ENCODE assay signal across 29 cellular contexts in the genomic region with DNA sequence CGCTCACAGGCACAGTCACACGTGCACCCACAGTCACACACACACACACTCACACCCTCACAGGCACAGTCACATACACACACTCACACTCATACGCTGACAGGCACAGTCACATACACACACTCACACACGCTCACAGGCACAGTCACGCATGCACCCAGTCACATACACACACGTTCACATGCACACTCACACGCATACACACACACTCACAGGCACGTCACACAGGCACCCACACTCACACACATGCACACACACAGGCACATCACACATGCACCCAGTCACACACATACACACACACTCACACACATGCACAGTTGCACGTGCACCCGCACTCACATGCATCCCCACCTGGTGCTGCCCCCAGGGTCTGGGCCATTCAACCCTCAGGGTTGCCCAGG. TPM values are rescaled to one million over a fixed set of nuclear protein-coding genes. Genes with fewer than 3 reads are reported as not detected.
DNase-seq lines count a peak whose midpoint lies in the region; ATAC-seq and TF ChIP-seq lines count a peak whose summit lies in the region.
"Had no signal": no experiment of that assay in that cellular context is flagged by ENCODE, and none has a peak within 500 bp of the region (broad histone marks: within the 10 kb centered on the region; RNA-seq: fewer than 3 reads in every experiment).

No MANE protein-coding gene starts in this region.

- peak in 2 of 3 donors; percentile 1 to 26 for DNase-seq in right cardiac atrium
- no peak for DNase-seq in right atrium auricular region (ENCODE audit: low spot score)
- DNase-seq in activated naive CD8-positive, alpha-beta T cell treated with anti-CD3 and anti-CD28 coated beads, Interleukin-2, amount 50 U/mL, for 24 hours, result no peak
- DNase-seq in neural crest cell (ENCODE audit: low read depth, low spot score), result no peak
- no peak for DNase-seq in NOMO-1 treated with DMSO at 0.1 percent for 48 hours (lab: John Stamatoyannopoulos, UW; ENCODE audit: unreplicated experiment)
- DNase-seq: ACHN; activated B cell treated with CpG ODN at 0.5 μM for 24 hours; activated CD4-positive, alpha-beta memory T cell treated with anti-CD3 and anti-CD28 coated beads, Interleukin-2, amount 10 ng/mL, durations not matched to agents 7 days and 5 days; activated effector memory CD4-positive, alpha-beta T cell treated with anti-CD3 and anti-CD28 coated beads, Interleukin-2, amount 50 U/mL, for 16 hours; colonic mucosa; effector memory CD8-positive, alpha-beta T cell; foreskin melanocyte; hippocampal formation; immature natural killer cell; NCI-H2081; NCI-H446 treated with DMSO at 0.1 percent for 48 hours; SHP77; T1000; upper lobe of left lung had no signal

- H3K9me3 ChIP-seq in right cardiac atrium (ENCODE audit: control insufficient read depth, low read length), result peaks cover 3% of the 10 kb centered on the region
- peaks cover 0 to 23% of the 10 kb centered on the region in 2 donors for H3K9me3 ChIP-seq in right atrium auricular region
- H3K9me3 ChIP-seq: colonic mucosa had no signal

- peaks cover 8% of the 10 kb centered on the region for H3K27me3 Mint-ChIP-seq in activated naive CD8-positive, alpha-beta T cell treated with anti-CD3 and anti-CD28 coated beads, Interleukin-2, amount 50 U/mL, for 24 hours
- H3K27me3 Mint-ChIP-seq in neural crest cell (ENCODE audit: low read depth), result peaks cover 50% of the 10 kb centered on the region
- H3K27me3 Mint-ChIP-seq: effector memory CD8-positive, alpha-beta T cell had no signal

- no peak overlapping the region for H3K4me3 Mint-ChIP-seq in activated naive CD8-positive, alpha-beta T cell treated with anti-CD3 and anti-CD28 coated beads, Interleukin-2, amount 50 U/mL, for 24 hours
- H3K4me3 Mint-ChIP-seq in neural crest cell, result no peak overlapping the region
- H3K4me3 Mint-ChIP-seq: activated B cell treated with CpG ODN at 0.5 μM for 24 hours; activated CD4-positive, alpha-beta memory T cell treated with anti-CD3 and anti-CD28 coated beads, Interleukin-2, amount 10 ng/mL, durations not matched to agents 7 days and 5 days; IgD-negative memory B cell; mesothelial cell of epicardium; naive thymus-derived CD8-positive, alpha-beta T cell had no signal

- H3K27me3 ChIP-seq in right cardiac atrium (ENCODE audit: control insufficient read depth, insufficient read depth) (no peaks in the 10 kb centered on the region), right atrium auricular region (no peaks in the 10 kb centered on the region)
- H3K27me3 ChIP-seq: BLaER1 treated with 17β-estradiol and CSF1 and Interleukin-3, amounts not matched to agents 10 nM and 100 nM; colonic mucosa; upper lobe of left lung had no signal

- WGBS in right cardiac atrium, result 87% methylated on average over 10 of the region's 10 CpGs

- peak in 1 of 2 donors; percentile 11 for ATAC-seq in right cardiac atrium
- ATAC-seq in activated naive CD8-positive, alpha-beta T cell treated with anti-CD3 and anti-CD28 coated beads, Interleukin-2, amount 50 U/mL, for 24 hours, result no peak
- no peak for ATAC-seq in HG02763 (IDR thresholded peaks at IDR 0.05; ENCODE audit: unreplicated experiment)
- ATAC-seq in HG03521 (IDR thresholded peaks at IDR 0.05; ENCODE audit: unreplicated experiment), result no peak
- ATAC-seq: effector memory CD8-positive, alpha-beta T cell; HCT116; left lung; naive thymus-derived CD8-positive, alpha-beta T cell had no signal

- H3K27ac ChIP-seq in right cardiac atrium (ENCODE audit: low read length), result no peak overlapping the region
- H3K27ac ChIP-seq in right atrium auricular region, result no peak overlapping the region
- H3K27ac ChIP-seq: BLaER1 treated with 17β-estradiol and CSF1 and Interleukin-3, amounts not matched to agents 10 nM and 100 nM; colonic mucosa; esophagus muscularis mucosa; left lung; upper lobe of left lung had no signal

- no peaks in the 10 kb centered on the region for H3K36me3 ChIP-seq in right atrium auricular region
- H3K36me3 ChIP-seq: BLaER1 treated with 17β-estradiol and CSF1 and Interleukin-3, amounts not matched to agents 10 nM and 100 nM; colonic mucosa; esophagus muscularis mucosa; left lung; upper lobe of left lung had no signal

- TF ChIP-seq CTCF in right atrium auricular region (IDR thresholded peaks at IDR 0.05) (no peak), neural crest cell (conservative IDR thresholded peaks at IDR 0.05) (no peak)

- intact Hi-C loops in right cardiac atrium (cut with DNase I), result no loop called here

- H3K4me3 ChIP-seq in right cardiac atrium (ENCODE audit: low read length) (no peak overlapping the region), right atrium auricular region (no peak overlapping the region)
- H3K4me3 ChIP-seq: BLaER1 treated with 17β-estradiol and CSF1 and Interleukin-3, amounts not matched to agents 10 nM and 100 nM; colonic mucosa; esophagus muscularis mucosa; left lung; upper lobe of left lung had no signal

- peaks cover 31% of the 10 kb centered on the region for H3K4me1 Mint-ChIP-seq in activated naive CD8-positive, alpha-beta T cell treated with anti-CD3 and anti-CD28 coated beads, Interleukin-2, amount 50 U/mL, for 24 hours
- no peaks in the 10 kb centered on the region for H3K4me1 Mint-ChIP-seq in neural crest cell
- H3K4me1 Mint-ChIP-seq: mesothelial cell of epicardium had no signal

- peaks cover 21% of the 10 kb centered on the region for H3K9me3 Mint-ChIP-seq in activated naive CD8-positive, alpha-beta T cell treated with anti-CD3 and anti-CD28 coated beads, Interleukin-2, amount 50 U/mL, for 24 hours
- peaks cover 8% of the 10 kb centered on the region for H3K9me3 Mint-ChIP-seq in neural crest cell

- H3K27ac Mint-ChIP-seq in activated naive CD8-positive, alpha-beta T cell treated with anti-CD3 and anti-CD28 coated beads, Interleukin-2, amount 50 U/mL, for 24 hours, result peak overlapping the region; percentile 8
- H3K27ac Mint-ChIP-seq in neural crest cell (ENCODE audit: unreplicated experiment), result peak overlapping the region; percentile 6
- H3K27ac Mint-ChIP-seq: activated B cell treated with CpG ODN at 0.5 μM for 24 hours; activated CD4-positive, alpha-beta memory T cell treated with anti-CD3 and anti-CD28 coated beads, Interleukin-2, amount 10 ng/mL, durations not matched to agents 7 days and 5 days; effector memory CD8-positive, alpha-beta T cell; mesothelial cell of epicardium had no signal

- peaks cover 4% of the 10 kb centered on the region for H3K36me3 Mint-ChIP-seq in activated naive CD8-positive, alpha-beta T cell treated with anti-CD3 and anti-CD28 coated beads, Interleukin-2, amount 50 U/mL, for 24 hours (ENCODE audit: low read depth)
- no peaks in the 10 kb centered on the region for H3K36me3 Mint-ChIP-seq in neural crest cell (ENCODE audit: low read depth)
- H3K36me3 Mint-ChIP-seq: mesothelial cell of epicardium had no signal

- H3K4me1 ChIP-seq in right cardiac atrium (ENCODE audit: control insufficient read depth, insufficient read depth, low read length) (no peaks in the 10 kb centered on the region), right atrium auricular region (no peaks in the 10 kb centered on the region)
- H3K4me1 ChIP-seq: colonic mucosa, esophagus muscularis mucosa, left lung, upper lobe of left lung had no signal

RNA-seq across cellular contexts. Expression of gene CBFA2T3, which starts 46.1 kb away (rescaled TPM):
- total RNA-seq in right cardiac atrium, result 1 to 10 TPM; 5.6 to 8.5 (median 6.9) TPM
- polyA plus RNA-seq in right cardiac atrium, result 7.3 TPM
- total RNA-seq in right atrium auricular region, result 1 to 10 TPM; 1.1 to 2.6 TPM
- total RNA-seq in neural crest cell, result 3.6 and 4.6 TPM in 2 replicates
- total RNA-seq: activated CD4-positive, alpha-beta memory T cell treated with anti-CD3 and anti-CD28 coated beads, Interleukin-2, amount 10 ng/mL, durations not matched to agents 7 days and 5 days; M059J had no signal

Comparison
In these comparisons a context has a peak if more than half of its experiments do, and no peak if none do; other contexts are left out.
1. DNase-seq: peak in right cardiac atrium (2 of 3); none in right atrium auricular region (single experiment), activated naive CD8-positive, alpha-beta T cell treated with anti-CD3 and anti-CD28 coated beads, Interleukin-2, amount 50 U/mL, for 24 hours (single experiment), neural crest cell (single experiment) and NOMO-1 treated with DMSO at 0.1 percent for 48 hours (single experiment).